ENCODE assay signal across 8 cellular contexts in the genomic region with DNA sequence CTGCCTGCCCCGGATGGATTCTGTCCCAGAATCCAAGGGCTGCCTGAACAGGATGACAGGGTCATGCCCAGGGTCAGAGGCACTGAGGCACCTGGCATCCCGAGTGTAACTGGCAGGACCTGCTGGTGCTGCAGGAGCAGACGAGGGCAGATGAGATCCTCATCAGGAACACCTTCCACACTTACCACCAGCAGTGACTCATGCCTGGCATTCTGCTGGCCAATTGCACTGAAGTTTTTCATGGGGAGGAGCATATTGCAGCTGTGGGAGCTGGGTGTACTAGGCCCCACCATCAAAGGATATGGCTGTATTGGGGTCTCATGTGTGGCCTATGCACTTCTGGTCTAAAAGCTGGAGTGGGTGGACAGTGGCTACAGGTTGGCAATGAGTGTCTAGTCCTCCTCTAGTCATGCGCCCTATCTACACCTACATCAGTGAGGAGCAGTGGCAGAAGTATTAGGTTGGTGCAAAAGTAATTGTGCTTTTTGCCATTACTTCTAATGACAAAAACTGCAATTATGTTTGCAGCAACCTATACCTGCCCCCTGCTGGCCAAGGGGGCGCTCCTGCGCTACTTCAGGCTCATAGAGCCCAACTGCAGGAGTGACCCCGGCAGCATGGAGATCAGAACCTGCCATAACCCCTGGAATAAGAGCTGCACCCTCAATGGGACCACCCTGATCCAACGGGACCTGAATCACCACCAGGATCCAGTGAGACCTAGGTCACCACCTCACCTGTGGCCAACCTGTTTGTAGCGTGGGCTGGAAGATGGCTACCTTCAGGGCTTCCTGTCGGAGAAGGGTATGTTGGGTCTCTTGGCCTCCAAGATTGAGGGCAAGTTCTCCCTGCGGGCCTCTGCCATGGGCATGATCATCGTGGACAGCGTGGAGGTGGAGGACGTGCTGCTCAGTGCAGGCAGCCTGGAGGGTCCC. TPM values are rescaled to one million over a fixed set of nuclear protein-coding genes. Genes with fewer than 3 reads are reported as not detected.
DNase-seq lines count a peak whose midpoint lies in the region; ATAC-seq and TF ChIP-seq lines count a peak whose summit lies in the region.

No MANE protein-coding gene starts in this region.

- H3K27me3 Mint-ChIP-seq in CD8-positive, alpha-beta memory T cell, result no peaks in the 10 kb centered on the region
- H3K27me3 Mint-ChIP-seq in activated CD4-positive, alpha-beta memory T cell treated with anti-CD3 and anti-CD28 coated beads, Interleukin-2, amount 10 ng/mL, durations not matched to agents 7 days and 5 days, result peaks cover 13% of the 10 kb centered on the region

- TF ChIP-seq CTCF in KMS-11 (conservative IDR thresholded peaks at IDR 0.05; ENCODE audit: low read depth, low read length), result peak; percentile 58
- TF ChIP-seq CTCF in fibroblast of villous mesenchyme (IDR thresholded peaks at IDR 0.05; ENCODE audit: insufficient read depth, low read depth, low read length), result peak; percentile 7

- DNase-seq in CD8-positive, alpha-beta memory T cell, result peak; percentile 35 to 75 (median 59)
- DNase-seq in activated CD4-positive, alpha-beta memory T cell treated with anti-CD3 and anti-CD28 coated beads, Interleukin-2, amount 10 ng/mL, durations not matched to agents 7 days and 5 days, result peak; percentile 42
- DNase-seq in fibroblast of villous mesenchyme (ENCODE audit: low read depth) (no peak), EL (no peak), cardiac septum (ENCODE audit: low spot score) (no peak)
- peak; percentile 8 to 66 (median 42) for DNase-seq in stimulated activated naive CD4-positive, alpha-beta T cell (lab: John Stamatoyannopoulos, UW)

- no peaks in the 10 kb centered on the region for H3K27me3 ChIP-seq in CD8-positive, alpha-beta memory T cell (ENCODE audit: insufficient read depth, low read length, poor library complexity, severe bottlenecking)
- no peaks in the 10 kb centered on the region; the same call in 1 of the 2 replicates for H3K27me3 ChIP-seq in KMS-11 (ENCODE audit: insufficient read depth, low read depth)

- CTCF ChIA-PET in CD8-positive, alpha-beta memory T cell (lab: Charles Lee), result interaction anchor here (0.6 to 4.5 kb wide), 9 partner anchors 20 to 564 kb away, joined by 3 to 24 read pairs (median 3); no protein-coding TSS in a partner anchor
- CTCF ChIA-PET in activated CD4-positive, alpha-beta memory T cell treated with anti-CD3 and anti-CD28 coated beads, Interleukin-2, amount 10 ng/mL, durations not matched to agents 7 days and 5 days (lab: Charles Lee), result interaction anchor here (1.7 kb wide), 1 partner anchor 103 kb away, joined by 3 read pairs; no protein-coding TSS in a partner anchor

- no peaks in the 10 kb centered on the region for H3K36me3 ChIP-seq in CD8-positive, alpha-beta memory T cell (ENCODE audit: insufficient read depth, low read length)
- no peaks in the 10 kb centered on the region for H3K36me3 ChIP-seq in KMS-11 (ENCODE audit: insufficient read depth)

- H3K36me3 Mint-ChIP-seq in CD8-positive, alpha-beta memory T cell, result no peaks in the 10 kb centered on the region
- no peaks in the 10 kb centered on the region for H3K36me3 Mint-ChIP-seq in activated CD4-positive, alpha-beta memory T cell treated with anti-CD3 and anti-CD28 coated beads, Interleukin-2, amount 10 ng/mL, durations not matched to agents 7 days and 5 days (ENCODE audit: low read depth)

- no peaks in the 10 kb centered on the region for H3K79me2 ChIP-seq in KMS-11 (ENCODE audit: insufficient read depth, low read depth)

- intact Hi-C loops in cardiac septum (cut with DNase I), result no loop called here

- H3K27ac Mint-ChIP-seq in CD8-positive, alpha-beta memory T cell, result peak overlapping the region in 2 of 8 donors; percentile 28 to 55
- no peak overlapping the region for H3K27ac Mint-ChIP-seq in activated CD4-positive, alpha-beta memory T cell treated with anti-CD3 and anti-CD28 coated beads, Interleukin-2, amount 10 ng/mL, durations not matched to agents 7 days and 5 days

- H3K9me3 Mint-ChIP-seq in CD8-positive, alpha-beta memory T cell, result peaks cover 0 to 2% (median 0%) of the 10 kb centered on the region in 5 donors
- no peaks in the 10 kb centered on the region for H3K9me3 Mint-ChIP-seq in activated CD4-positive, alpha-beta memory T cell treated with anti-CD3 and anti-CD28 coated beads, Interleukin-2, amount 10 ng/mL, durations not matched to agents 7 days and 5 days

- no peak overlapping the region for H2AFZ ChIP-seq in KMS-11 (ENCODE audit: low read depth)

- no peak overlapping the region for H3K4me2 ChIP-seq in KMS-11

- H3K4me3 ChIP-seq in CD8-positive, alpha-beta memory T cell (ENCODE audit: low read length), result no peak overlapping the region
- no peak overlapping the region for H3K4me3 ChIP-seq in KMS-11 (IDR thresholded peaks at IDR 0.05; ENCODE audit: insufficient read depth, low read depth, low read length)
- H3K4me3 ChIP-seq in fibroblast of villous mesenchyme (ENCODE audit: low read depth, low read length), result no peak overlapping the region

- peaks cover 0 to 9% (median 4%) of the 10 kb centered on the region in 3 donors for H3K4me1 Mint-ChIP-seq in CD8-positive, alpha-beta memory T cell
- peaks cover 16% of the 10 kb centered on the region for H3K4me1 Mint-ChIP-seq in activated CD4-positive, alpha-beta memory T cell treated with anti-CD3 and anti-CD28 coated beads, Interleukin-2, amount 10 ng/mL, durations not matched to agents 7 days and 5 days

- ATAC-seq in GM19395 (IDR thresholded peaks at IDR 0.05; ENCODE audit: unreplicated experiment), result no peak

- no peaks in the 10 kb centered on the region for H3K4me1 ChIP-seq in CD8-positive, alpha-beta memory T cell (ENCODE audit: insufficient read depth, low read length)
- peaks cover 20% of the 10 kb centered on the region for H3K4me1 ChIP-seq in KMS-11 (ENCODE audit: low read depth, poor library complexity, severe bottlenecking)

- no peak overlapping the region for H3K4me3 Mint-ChIP-seq in CD8-positive, alpha-beta memory T cell
- no peak overlapping the region for H3K4me3 Mint-ChIP-seq in activated CD4-positive, alpha-beta memory T cell treated with anti-CD3 and anti-CD28 coated beads, Interleukin-2, amount 10 ng/mL, durations not matched to agents 7 days and 5 days

- POLR2A ChIA-PET in CD8-positive, alpha-beta memory T cell (lab: Charles Lee), result no interaction called here
- POLR2A ChIA-PET in activated CD4-positive, alpha-beta memory T cell treated with anti-CD3 and anti-CD28 coated beads, Interleukin-2, amount 10 ng/mL, durations not matched to agents 7 days and 5 days (lab: Charles Lee), result no interaction called here

- H3K9me3 ChIP-seq in CD8-positive, alpha-beta memory T cell (ENCODE audit: low read length), result no peaks in the 10 kb centered on the region

- no peak overlapping the region for H3K9ac ChIP-seq in KMS-11

- no peaks in the 10 kb centered on the region for H4K20me1 ChIP-seq in KMS-11 (ENCODE audit: insufficient read depth)

- no peak overlapping the region for H3K27ac ChIP-seq in CD8-positive, alpha-beta memory T cell (ENCODE audit: low read depth, low read length)
- H3K27ac ChIP-seq in KMS-11, result no peak overlapping the region

RNA-seq across cellular contexts. Expression of a gene that starts 8.0 kb away (rescaled TPM):
- 1 to 10 TPM; 1.2 TPM for total RNA-seq in CD8-positive, alpha-beta memory T cell
- 6.8 TPM for polyA plus RNA-seq in CD8-positive, alpha-beta memory T cell
- total RNA-seq in activated CD4-positive, alpha-beta memory T cell treated with anti-CD3 and anti-CD28 coated beads, Interleukin-2, amount 10 ng/mL, durations not matched to agents 7 days and 5 days, result under 1 TPM; 0.25 to 0.48 TPM
- total RNA-seq in fibroblast of villous mesenchyme (not detected in 2 replicates), cardiac septum (not detected)

Comparison
In these comparisons a context has a peak if more than half of its experiments do, and no peak if none do; other contexts are left out.
1. DNase-seq: peak in CD8-positive, alpha-beta memory T cell (5 of 5), activated CD4-positive, alpha-beta memory T cell treated with anti-CD3 and anti-CD28 coated beads, Interleukin-2, amount 10 ng/mL, durations not matched to agents 7 days and 5 days (single experiment) and stimulated activated naive CD4-positive, alpha-beta T cell (6 of 6); none in fibroblast of villous mesenchyme (single experiment), EL (single experiment) and cardiac septum (single experiment).